In genomic region chr17:36534117-36534880, GRCh38 we compare ENCODE assay signal across 8 cellular contexts. TPM values are rescaled to one million over a fixed set of nuclear protein-coding genes. Genes with fewer than 3 reads are reported as not detected.
A peak's percentile ranks its signal among the peaks of the same experiment; 100 is the strongest.
DNase-seq lines count a peak whose midpoint lies in the region; ATAC-seq and TF ChIP-seq lines count a peak whose summit lies in the region.

Gene MYO19, minus strand, starts transcription at chr17:36534868. Its CDS starts 2,330 bp downstream, at chr17:36532538.

- peak within 1 kb of the TSS; percentile 93 for H3K4me2 ChIP-seq in MM.1S (ENCODE audit: low read depth, low read length)

- H3K4me1 ChIP-seq in MM.1S (ENCODE audit: low read length), result peaks cover 12% of the 10 kb centered on the region
- H3K4me1 ChIP-seq in cardiac muscle cell (ENCODE audit: low read depth), result no peaks in the 10 kb centered on the region

- intact Hi-C loops in posterior cingulate gyrus (cut with DNase I), result loop anchor here (2.0 to 5.0 kb wide), 2 partner anchors 42 to 69 kb away; no protein-coding TSS in a partner anchor

- peaks cover 48% of the 10 kb centered on the region for H3K79me2 ChIP-seq in MM.1S (ENCODE audit: low read length)

- DNase-seq in ELR (ENCODE audit: low read depth) (peak; percentile 72), H7 (peak; percentile 90), MM.1S (peak; percentile 59), cardiac muscle cell (ENCODE audit: low read depth in 1 of 2, low spot score in 1 of 2) (peak; percentile 66 to 70), posterior cingulate gyrus (peak; percentile 19 to 92 (median 50)), OCI-M2 (lab: John Stamatoyannopoulos, UW; ENCODE audit: unreplicated experiment) (no peak)
- peak; percentile 26 for DNase-seq in activated naive CD8-positive, alpha-beta T cell treated with anti-CD3 and anti-CD28 coated beads, Interleukin-2, amount 50 U/mL, for 16 hours (ENCODE audit: low read depth, low spot score)

- H2AFZ ChIP-seq in MM.1S (ENCODE audit: low read length), result peak within 1 kb of the TSS; percentile 87

- no peaks in the 10 kb centered on the region for H4K20me1 ChIP-seq in MM.1S (ENCODE audit: insufficient read depth, low read length)

- peak; percentile 78 for TF ChIP-seq CTCF in MM.1S (IDR thresholded peaks at IDR 0.05; ENCODE audit: low read length)
- peak; percentile 64 for TF ChIP-seq CTCF in cardiac muscle cell (IDR thresholded peaks at IDR 0.05; ENCODE audit: low read depth, low read length)

- peaks cover 28% of the 10 kb centered on the region for H3K36me3 ChIP-seq in H7 (replicated peaks; ENCODE audit: control insufficient read depth, insufficient read depth, low read length)
- H3K36me3 ChIP-seq in MM.1S (replicated peaks; ENCODE audit: insufficient read depth, low read length), result peaks cover 3% of the 10 kb centered on the region; the same call in 1 of the 2 replicates
- H3K36me3 ChIP-seq in cardiac muscle cell, result peaks cover 6% of the 10 kb centered on the region

- H3K9ac ChIP-seq in MM.1S (ENCODE audit: low read length), result peak within 1 kb of the TSS; percentile 99

- peak; percentile 72 for ATAC-seq in SK-N-SH treated with all-trans-retinoic acid at 6 μM for 48 hours

- peaks cover 12% of the 10 kb centered on the region; the same call in 1 of the 2 replicates for H3F3A ChIP-seq in MM.1S (ENCODE audit: insufficient read depth, low read length)

- H3K4me3 ChIP-seq in H7 (ENCODE audit: insufficient read depth, low read depth, low read length) (peak within 1 kb of the TSS; percentile 87), MM.1S (ENCODE audit: low read length) (peak within 1 kb of the TSS; percentile 82), cardiac muscle cell (peak within 1 kb of the TSS; percentile 67)

- H3K27me3 ChIP-seq in H7 (ENCODE audit: control insufficient read depth, insufficient read depth, low read length), result no peaks in the 10 kb centered on the region
- no peaks in the 10 kb centered on the region for H3K27me3 ChIP-seq in MM.1S (replicated peaks; ENCODE audit: insufficient read depth, low read length)
- H3K27me3 ChIP-seq in cardiac muscle cell, result no peaks in the 10 kb centered on the region

- no peaks in the 10 kb centered on the region for H3K9me2 ChIP-seq in MM.1S (replicated peaks; ENCODE audit: insufficient read depth, low read length)

- H3K27ac ChIP-seq in MM.1S (ENCODE audit: low read length), result peak within 1 kb of the TSS; percentile 98
- H3K27ac ChIP-seq in cardiac muscle cell, result peak within 1 kb of the TSS; percentile 86

- H3K9me3 ChIP-seq in MM.1S (replicated peaks; ENCODE audit: insufficient read depth, low read length) (no peaks in the 10 kb centered on the region), cardiac muscle cell (ENCODE audit: low read depth) (no peaks in the 10 kb centered on the region)

TF ChIP-seq in SK-N-SH treated with all-trans-retinoic acid at 6 μM for 48 hours, 23 proteins besides CTCF, POLR2A, EP300 and RAD21:
- TF ChIP-seq POU6F1 (CRISPR knock-in tag; IDR thresholded peaks at IDR 0.05; ENCODE audit: borderline replicate concordance, low read depth) (no peak), CSRNP3 (CRISPR knock-in tag; IDR thresholded peaks at IDR 0.05) (no peak), ZNF565 (CRISPR knock-in tag; conservative IDR thresholded peaks at IDR 0.05; ENCODE audit: low read depth) (no peak)

RNA-seq across cellular contexts. Expression of gene MYO19, which starts in this region (rescaled TPM):
- 146 TPM in 2 replicates for total RNA-seq in H7 (2014; rRNA removed; shearing (Covaris generic))
- 26.7 and 50.8 TPM in 2 replicates for total RNA-seq in cardiac muscle cell
- 21.0 and 28.9 TPM in 2 replicates for polyA plus RNA-seq in cardiac muscle cell
